In the genomic region with DNA sequence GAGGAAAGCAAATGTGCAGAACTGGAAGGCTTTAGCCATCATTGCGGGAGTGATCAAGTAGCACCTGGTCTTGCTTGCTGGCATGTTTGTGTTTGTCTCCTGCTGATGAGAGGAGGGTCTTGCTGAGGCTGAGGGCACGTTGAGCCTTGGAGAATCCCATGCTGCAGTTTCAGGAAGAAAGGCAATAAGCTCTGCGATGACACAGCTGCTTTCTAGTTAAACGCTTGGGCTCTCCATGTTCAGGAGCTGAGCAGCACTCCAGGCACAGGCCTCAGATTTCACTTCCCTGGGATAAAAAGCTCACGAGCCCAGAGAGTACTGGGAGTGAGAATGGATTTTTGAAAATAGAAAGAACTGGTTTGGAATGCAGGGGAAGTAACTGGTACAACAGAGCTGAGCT, we compare ENCODE assay signal across 15 cellular contexts.
"Had no signal": no experiment of that assay in that cellular context is flagged by ENCODE, and none has a peak within 500 bp of the region (broad histone marks: within the 10 kb centered on the region; RNA-seq: fewer than 3 reads in every experiment).

No MANE protein-coding gene starts in this region.

- H3K27me3 ChIP-seq: right atrium auricular region had no signal

- H3K9me3 ChIP-seq: right atrium auricular region had no signal

- ATAC-seq: activated CD8-positive, alpha-beta memory T cell treated with anti-CD3 and anti-CD28 coated beads, Interleukin-2, amount 10 ng/mL, durations not matched to agents 7 days and 5 days; activated naive CD8-positive, alpha-beta T cell treated with anti-CD3 and anti-CD28 coated beads, Interleukin-2, amount 50 U/mL, for 24 hours; stimulated activated naive CD8-positive, alpha-beta T cell treated with anti-CD3 and anti-CD28 coated beads, Interleukin-15, amount 100 ng/mL, for 72 hours had no signal

- H3K27ac ChIP-seq: right atrium auricular region, VCaP had no signal

- H3K4me3 ChIP-seq: right atrium auricular region had no signal

- DNase-seq: activated CD4-positive, alpha-beta T cell treated with anti-CD3 and anti-CD28 coated beads for 1 hour; activated CD4-positive, alpha-beta T cell treated with anti-CD3 and anti-CD28 coated beads, Interleukin-2, amount 50 U/mL, for 48 hours; activated CD8-positive, alpha-beta memory T cell treated with anti-CD3 and anti-CD28 coated beads, Interleukin-2, amount 10 ng/mL, durations not matched to agents 7 days and 5 days; activated naive CD4-positive, alpha-beta T cell treated with anti-CD3 and anti-CD28 coated beads for 36 hours; activated naive CD8-positive, alpha-beta T cell treated with anti-CD3 and anti-CD28 coated beads, Interleukin-2, amount 50 U/mL, for 24 hours; activated T-cell treated with anti-CD3 and anti-CD28 coated beads, Interleukin-2, amount 50 U/mL, for 1 hour; aorta; cortex of kidney; effector CD8-positive, alpha-beta T cell; foreskin fibroblast; glutamatergic neuron; kidney glomerular epithelial cell; stimulated activated naive CD8-positive, alpha-beta T cell treated with anti-CD3 and anti-CD28 coated beads, Interleukin-15, amount 100 ng/mL, for 72 hours had no signal

- H3K36me3 ChIP-seq: right atrium auricular region had no signal
